Comparison of ENCODE assay signal across 18 cellular contexts in genomic region chr22:43628253-43628649, GRCh38.
"Had no signal": no experiment of that assay in that cellular context is flagged by ENCODE, and none has a peak within 500 bp of the region (broad histone marks: within the 10 kb centered on the region; RNA-seq: fewer than 3 reads in every experiment).

No MANE protein-coding gene starts in this region.

- H3K27me3 Mint-ChIP-seq: activated CD8-positive, alpha-beta T cell treated with anti-CD3 and anti-CD28 coated beads for 36 hours; activated naive CD8-positive, alpha-beta T cell had no signal

- DNase-seq: activated CD4-positive, alpha-beta T cell treated with anti-CD3 and anti-CD28 coated beads for 1 hour; activated CD4-positive, alpha-beta T cell treated with anti-CD3 and anti-CD28 coated beads, Interleukin-2, amount 50 U/mL, for 1 hour; activated CD8-positive, alpha-beta T cell treated with anti-CD3 and anti-CD28 coated beads for 36 hours; activated T-cell treated with anti-CD3 and anti-CD28 coated beads, Interleukin-2, amount 50 U/mL, for 48 hours; anterior cingulate cortex; dermis blood vessel endothelial cell; effector CD4-positive, alpha-beta T cell; esophagus squamous epithelium; foreskin melanocyte; midbrain; naive thymus-derived CD4-positive, alpha-beta T cell; nucleus accumbens; stimulated activated CD4-positive, alpha-beta T cell treated with anti-CD3 and anti-CD28 coated beads, Interleukin-2, amount 100 ng/mL, for 24 hours; stimulated activated naive B cell treated with anti-CD40 and anti-IgM and Interleukin-4, amounts not matched to agents 10 μg/mL and 1 μg/mL and 100 μg/mL, for 72 hours; T-helper 2 cell had no signal

- H3K9me3 Mint-ChIP-seq: activated CD8-positive, alpha-beta T cell treated with anti-CD3 and anti-CD28 coated beads for 36 hours; activated T-helper 2 cell treated with anti-CD3 and anti-CD28 coated beads, Interferon-gamma antibody, Interleukin-2, Interleukin-4, amounts not matched to agents 10 μg/mL and 5 μg/mL and 100 μg/mL, durations not matched to agents 14 hours and 24 hours and 36 hours; memory B cell; naive thymus-derived CD4-positive, alpha-beta T cell; stimulated activated naive B cell treated with anti-CD40 and anti-IgM and Interleukin-4, amounts not matched to agents 10 μg/mL and 1 μg/mL and 100 μg/mL, for 72 hours had no signal

- H3K4me1 Mint-ChIP-seq: memory B cell; naive thymus-derived CD4-positive, alpha-beta T cell; stimulated activated naive B cell treated with anti-CD40 and anti-IgM and Interleukin-4, amounts not matched to agents 10 μg/mL and 1 μg/mL and 100 μg/mL, for 72 hours had no signal

- H3K4me3 Mint-ChIP-seq: activated CD8-positive, alpha-beta T cell treated with anti-CD3 and anti-CD28 coated beads for 36 hours; activated naive CD8-positive, alpha-beta T cell; memory B cell; naive thymus-derived CD4-positive, alpha-beta T cell; stimulated activated naive B cell treated with anti-CD40 and anti-IgM and Interleukin-4, amounts not matched to agents 10 μg/mL and 1 μg/mL and 100 μg/mL, for 72 hours had no signal

- H3K27ac Mint-ChIP-seq: activated CD8-positive, alpha-beta T cell treated with anti-CD3 and anti-CD28 coated beads for 36 hours; activated naive CD8-positive, alpha-beta T cell; activated T-helper 2 cell treated with anti-CD3 and anti-CD28 coated beads, Interferon-gamma antibody, Interleukin-2, Interleukin-4, amounts not matched to agents 10 μg/mL and 5 μg/mL and 100 μg/mL, durations not matched to agents 14 hours and 24 hours and 36 hours; memory B cell; naive thymus-derived CD4-positive, alpha-beta T cell; stimulated activated naive B cell treated with anti-CD40 and anti-IgM and Interleukin-4, amounts not matched to agents 10 μg/mL and 1 μg/mL and 100 μg/mL, for 72 hours had no signal

- ATAC-seq: activated CD8-positive, alpha-beta T cell treated with anti-CD3 and anti-CD28 coated beads for 36 hours; naive thymus-derived CD4-positive, alpha-beta T cell; stimulated activated naive B cell treated with anti-CD40 and anti-IgM and Interleukin-4, amounts not matched to agents 10 μg/mL and 1 μg/mL and 100 μg/mL, for 72 hours had no signal

- H3K36me3 Mint-ChIP-seq: activated naive CD8-positive, alpha-beta T cell; memory B cell; naive thymus-derived CD4-positive, alpha-beta T cell; stimulated activated naive B cell treated with anti-CD40 and anti-IgM and Interleukin-4, amounts not matched to agents 10 μg/mL and 1 μg/mL and 100 μg/mL, for 72 hours had no signal
